1 cellular context compared by ENCODE assay signal in the genomic region with DNA sequence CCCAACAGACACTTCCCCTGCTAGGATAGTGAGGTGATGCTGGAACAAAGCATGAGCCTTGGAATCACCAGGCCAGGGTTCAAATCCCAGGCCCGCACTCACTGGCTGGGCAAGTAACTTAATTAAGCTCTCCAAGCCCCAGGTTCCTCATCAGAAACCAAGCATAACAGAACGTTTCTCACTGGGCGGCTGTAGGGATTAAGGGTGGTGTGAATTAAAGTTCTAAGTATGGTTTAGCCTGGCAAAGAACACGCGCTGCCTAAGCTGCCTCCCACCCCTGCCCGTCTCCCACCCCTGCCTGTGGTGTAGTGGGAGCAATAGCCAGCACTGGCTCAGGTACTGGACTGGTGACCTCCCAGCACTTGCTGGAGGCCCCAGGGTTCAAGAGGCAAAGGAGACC.
TF ChIP-seq lines count a peak whose summit lies in the region.

No MANE protein-coding gene starts in this region.

TF ChIP-seq in K562, 482 proteins besides CTCF, POLR2A, EP300 and RAD21:
- 0 out of 2 replicates have a peak, but pooled peaks have one; percentile 0 for TF ChIP-seq POLR2G (IDR thresholded peaks at IDR 0.05; ENCODE audit: low read depth, low read length)
- TF ChIP-seq LCOR (CRISPR knock-in tag; IDR thresholded peaks at IDR 0.05), result no peak
